ENCODE assay signal across 11 cellular contexts in genomic region chr11:67404515-67405195, GRCh38. TPM values are rescaled to one million over a fixed set of nuclear protein-coding genes. Genes with fewer than 3 reads are reported as not detected.
A peak's percentile ranks its signal among the peaks of the same experiment; 100 is the strongest.
DNase-seq lines count a peak whose midpoint lies in the region; TF ChIP-seq lines count a peak whose summit lies in the region.
"Had no signal": no experiment of that assay in that cellular context is flagged by ENCODE, and none has a peak within 500 bp of the region (broad histone marks: within the 10 kb centered on the region; RNA-seq: fewer than 3 reads in every experiment).

No MANE protein-coding gene starts in this region.

- H3K9me3 ChIP-seq in CD4-positive, alpha-beta memory T cell (ENCODE audit: control insufficient read depth in 1 of 2, low read length in 2 of 2) = no peaks in the 10 kb centered on the region
- H3K9me3 ChIP-seq in neutrophil = no peaks in the 10 kb centered on the region
- no peaks in the 10 kb centered on the region for H3K9me3 ChIP-seq in BE2C
- H3K9me3 ChIP-seq: gastroesophageal sphincter had no signal

- TF ChIP-seq CTCF in NB4 (IDR thresholded peaks at IDR 0.05; ENCODE audit: low read depth, low read length) (no peak), neutrophil (IDR thresholded peaks at IDR 0.05) (no peak), BE2C (IDR thresholded peaks at IDR 0.05; ENCODE audit: low read depth, low read length) (no peak)

- peak in 4 of 5 donors; percentile 51 to 69 (median 55) for DNase-seq in CD4-positive, alpha-beta memory T cell
- DNase-seq in NB4 (ENCODE audit: low read depth) (peak; percentile 63), cerebellum (ENCODE audit: low spot score) (no peak), NAMALWA (ENCODE audit: low spot score) (no peak), BE2C (no peak), GM19238 (ENCODE audit: insufficient read length, low spot score) (no peak)
- DNase-seq: COR-L47, NCI-H2107 had no signal

- peaks cover 78% of the 10 kb centered on the region for H3K4me1 ChIP-seq in CD4-positive, alpha-beta memory T cell (ENCODE audit: insufficient read depth, low read length)
- H3K4me1 ChIP-seq in neutrophil (ENCODE audit: control insufficient read depth in 1 of 2, insufficient read depth in 1 of 2, low read depth in 1 of 2, low read length in 1 of 2) (peaks cover 86 to 87% of the 10 kb centered on the region in 2 experiments), BE2C (peaks cover 10% of the 10 kb centered on the region)

- no peak for TF ChIP-seq POLR2A in NB4 (IDR thresholded peaks at IDR 0.05; ENCODE audit: extremely low read depth, insufficient read length)

- intact Hi-C loops in CD4-positive, alpha-beta memory T cell (cut with micrococcal nuclease) = no loop called here

- peaks cover 23 to 42% of the 10 kb centered on the region in 2 donors for H3K36me3 Mint-ChIP-seq in CD4-positive, alpha-beta memory T cell

- H3K9me3 Mint-ChIP-seq in CD4-positive, alpha-beta memory T cell = no peaks in the 10 kb centered on the region

- no peaks in the 10 kb centered on the region for H3K27me3 ChIP-seq in CD4-positive, alpha-beta memory T cell (ENCODE audit: insufficient read depth, low read length)
- H3K27me3 ChIP-seq in neutrophil = no peaks in the 10 kb centered on the region
- no peaks in the 10 kb centered on the region for H3K27me3 ChIP-seq in BE2C

- peak overlapping the region; percentile 93 to 100 (median 96) for H3K4me3 Mint-ChIP-seq in CD4-positive, alpha-beta memory T cell

- peaks cover 31 to 83% (median 45%) of the 10 kb centered on the region in 4 donors for H3K4me1 Mint-ChIP-seq in CD4-positive, alpha-beta memory T cell

- H3K36me3 ChIP-seq in CD4-positive, alpha-beta memory T cell (ENCODE audit: insufficient read depth, low read length) = peaks cover 20% of the 10 kb centered on the region
- H3K36me3 ChIP-seq in neutrophil = peaks cover 58% of the 10 kb centered on the region
- H3K36me3 ChIP-seq in BE2C = peaks cover 4% of the 10 kb centered on the region

- no peaks in the 10 kb centered on the region for H3K27me3 Mint-ChIP-seq in CD4-positive, alpha-beta memory T cell

- peak overlapping the region; percentile 77 to 99 for H3K4me3 ChIP-seq in CD4-positive, alpha-beta memory T cell (ENCODE audit: low read length in 2 of 2)
- H3K4me3 ChIP-seq in NB4 (ENCODE audit: low read depth, low read length) (peak overlapping the region; percentile 64), neutrophil (ENCODE audit: low read depth in 1 of 2, low read length in 1 of 2) (peak overlapping the region; percentile 77 to 89), BE2C (ENCODE audit: low read depth, low read length) (no peak overlapping the region)

- CTCF ChIA-PET in CD4-positive, alpha-beta memory T cell (lab: Charles Lee; ENCODE audit: partially characterized antibody) = interaction anchor here (0.9 to 5.7 kb wide), 15 partner anchors 9 to 127 kb away, joined by 3 to 65 read pairs (median 3); partner anchors contain the start of genes CARNS1, PITPNM1, POLD4 and PTPRCAP

- POLR2A ChIA-PET in CD4-positive, alpha-beta memory T cell (lab: Charles Lee; ENCODE audit: partially characterized antibody) = interaction anchor here (0.7 to 21.5 kb wide), 18 partner anchors 8 to 165 kb away, joined by 3 to 2262 read pairs (median 14); partner anchors contain the start of genes AIP, ANKRD13D, CARNS1 and CLCF1

- H3K27ac Mint-ChIP-seq in CD4-positive, alpha-beta memory T cell = peak overlapping the region; percentile 89 to 98 (median 96)

- H3K27ac ChIP-seq in CD4-positive, alpha-beta memory T cell (ENCODE audit: low read depth, low read length) = peak overlapping the region; percentile 81
- peak overlapping the region; percentile 11 for H3K27ac ChIP-seq in angular gyrus (ENCODE audit: low read depth, low read length)
- H3K27ac ChIP-seq in neutrophil = peak overlapping the region; percentile 98
- H3K27ac ChIP-seq: gastroesophageal sphincter had no signal

RNA-seq across cellular contexts. Expression of gene TBC1D10C, which starts 0.8 kb away (rescaled TPM):
- 100 to 1,000 TPM; 371 to 382 TPM for total RNA-seq in CD4-positive, alpha-beta memory T cell
- polyA plus RNA-seq in CD4-positive, alpha-beta memory T cell = 100 to 1,000 TPM; 316 to 331 TPM
- total RNA-seq in cerebellum = not detected
- polyA plus RNA-seq in BE2C (2012; ENCODE audit: insufficient read depth, insufficient read length, low read depth) = 0.45 TPM

RNA-seq across cellular contexts. Expression of gene PPP1CA, which starts 3.0 kb away (rescaled TPM):
- 100 to 1,000 TPM; 159 to 161 TPM for total RNA-seq in CD4-positive, alpha-beta memory T cell
- 100 to 1,000 TPM; 474 to 774 TPM for polyA plus RNA-seq in CD4-positive, alpha-beta memory T cell
- 41.6 TPM for total RNA-seq in cerebellum
- polyA plus RNA-seq in BE2C (2012; ENCODE audit: insufficient read depth, insufficient read length, low read depth) = 497 TPM

RNA-seq across cellular contexts. Expression of gene CARNS1, which starts 10.8 kb away (rescaled TPM):
- 1 to 10 TPM; 2.3 to 3.3 TPM for total RNA-seq in CD4-positive, alpha-beta memory T cell
- polyA plus RNA-seq in CD4-positive, alpha-beta memory T cell = under 1 TPM; 0.45 to 0.81 TPM
- 0.18 TPM for total RNA-seq in cerebellum
- 0.66 TPM for polyA plus RNA-seq in BE2C (2012; ENCODE audit: insufficient read depth, insufficient read length, low read depth)

RNA-seq across cellular contexts. Expression of gene RAD9A, which starts 12.9 kb away (rescaled TPM):
- total RNA-seq in CD4-positive, alpha-beta memory T cell = 10 to 100 TPM; 51.8 to 55.9 TPM
- polyA plus RNA-seq in CD4-positive, alpha-beta memory T cell = 1 to 10 TPM; 6.7 to 8.3 TPM
- total RNA-seq in cerebellum = 19.6 TPM
- polyA plus RNA-seq in BE2C (2012; ENCODE audit: insufficient read depth, insufficient read length, low read depth) = 26.6 TPM

RNA-seq across cellular contexts. Expression of gene RPS6KB2, which starts 23.6 kb away (rescaled TPM):
- total RNA-seq in CD4-positive, alpha-beta memory T cell = 10 to 100 TPM; 78.1 to 79.9 TPM
- 10 to 100 TPM; 55.2 to 58.3 TPM for polyA plus RNA-seq in CD4-positive, alpha-beta memory T cell
- 15.8 TPM for total RNA-seq in cerebellum
- 292 TPM for polyA plus RNA-seq in BE2C (2012; ENCODE audit: insufficient read depth, insufficient read length, low read depth)

Comparison
In these comparisons a context has a peak if more than half of its experiments do, and no peak if none do; other contexts are left out.
1. DNase-seq: peak in CD4-positive, alpha-beta memory T cell (4 of 5) and NB4 (single experiment); none in cerebellum (single experiment), NAMALWA (single experiment), BE2C (single experiment) and GM19238 (single experiment).
2. H3K27ac ChIP-seq: peak in every context shown above with its lines; median percentile 98 in neutrophil; 81 in CD4-positive, alpha-beta memory T cell; 11 in angular gyrus.
3. RNA of gene TBC1D10C, which starts 0.8 kb away (total RNA-seq): 371 to 382 TPM in CD4-positive, alpha-beta memory T cell; not detected in cerebellum (single experiment); every median in the first group is over 100 times any median in the second.